In genomic region chr19:50896591-50897190, GRCh38 we compare ENCODE assay signal across 8 cellular contexts. TPM values are rescaled to one million over a fixed set of nuclear protein-coding genes. Genes with fewer than 3 reads are reported as not detected.
A peak's percentile ranks its signal among the peaks of the same experiment; 100 is the strongest.
DNase-seq lines count a peak whose midpoint lies in the region; ATAC-seq, FAIRE-seq and TF ChIP-seq lines count a peak whose summit lies in the region.
"Had no signal": no experiment of that assay in that cellular context is flagged by ENCODE, and none has a peak within 500 bp of the region (broad histone marks: within the 10 kb centered on the region; RNA-seq: fewer than 3 reads in every experiment).

No MANE protein-coding gene starts in this region.

- peak; percentile 87 for ATAC-seq in GM19463 (IDR thresholded peaks at IDR 0.05; ENCODE audit: unreplicated experiment)
- peak; percentile 86 for ATAC-seq in HG03439 (IDR thresholded peaks at IDR 0.05; ENCODE audit: unreplicated experiment)
- peak; percentile 60 for ATAC-seq in naive thymus-derived CD4-positive, alpha-beta T cell

- H3K4ac ChIP-seq in neuronal stem cell (ENCODE audit: low read length) = no peak overlapping the region
- H3K4ac ChIP-seq in mesendoderm (ENCODE audit: low read depth, low read length) = no peak overlapping the region

- no peak overlapping the region for H4K91ac ChIP-seq in neuronal stem cell (ENCODE audit: low read depth, low read length, poor library complexity)

- H3K9me3 ChIP-seq in naive thymus-derived CD4-positive, alpha-beta T cell (ENCODE audit: control insufficient read depth in 2 of 3, low read length in 3 of 3) = peaks cover 0 to 9% (median 0%) of the 10 kb centered on the region in 3 experiments
- peaks cover 0 to 10% of the 10 kb centered on the region in 2 donors for H3K9me3 ChIP-seq in neuronal stem cell (replicated peaks in 1 of 2; ENCODE audit: control insufficient read depth in 2 of 2, insufficient read depth in 1 of 2, low read depth in 1 of 2, low read length in 2 of 2)

- H3K79me1 ChIP-seq in neuronal stem cell (ENCODE audit: low read depth, low read length) (no peaks in the 10 kb centered on the region), mesendoderm (ENCODE audit: low read length) (no peaks in the 10 kb centered on the region)

- in situ Hi-C loops in SK-MEL-5 (cut with HindIII; ENCODE audit: low pct_unique_long_range_greater_than_20kb, low sequenced_read_pairs) = no loop called here

- H3K9ac ChIP-seq in neuronal stem cell (ENCODE audit: low read depth, low read length, poor library complexity) (no peak overlapping the region), mesendoderm (ENCODE audit: low read length) (no peak overlapping the region)
- H3K9ac ChIP-seq: parathyroid adenoma had no signal

- no peak overlapping the region for H2BK12ac ChIP-seq in neuronal stem cell (ENCODE audit: low read length)

- no peak overlapping the region for H2AFZ ChIP-seq in neuronal stem cell (ENCODE audit: low read length)
- H2AFZ ChIP-seq: parathyroid adenoma had no signal

- H3K9me3 Mint-ChIP-seq in naive thymus-derived CD4-positive, alpha-beta T cell = peaks cover 0 to 23% (median 5%) of the 10 kb centered on the region in 11 donors

- H3K4me1 Mint-ChIP-seq in naive thymus-derived CD4-positive, alpha-beta T cell = peaks cover 0 to 1% (median 0%) of the 10 kb centered on the region in 7 donors

- no peak overlapping the region for H3K14ac ChIP-seq in neuronal stem cell (ENCODE audit: low read length)

- DNase-seq in GM12892 (ENCODE audit: insufficient read length) (peak; percentile 57), SK-MEL-5 (ENCODE audit: low read depth, low spot score) (peak; percentile 74), neuronal stem cell (ENCODE audit: low spot score) (no peak), mesendoderm (no peak)
- no peak for DNase-seq in naive thymus-derived CD4-positive, alpha-beta T cell

- POLR2A ChIA-PET in naive thymus-derived CD4-positive, alpha-beta T cell (lab: Charles Lee) = no interaction called here

- H3K79me2 ChIP-seq in mesendoderm (ENCODE audit: control insufficient read depth, insufficient read depth, low read length) = no peaks in the 10 kb centered on the region
- H3K79me2 ChIP-seq: parathyroid adenoma had no signal

- H3K23ac ChIP-seq in neuronal stem cell (ENCODE audit: low read depth, low read length, poor library complexity) (no peak overlapping the region), mesendoderm (ENCODE audit: low read length) (no peak overlapping the region)

- no peak overlapping the region for H3K56ac ChIP-seq in mesendoderm (ENCODE audit: low read length)

- no peak for TF ChIP-seq POLR2A in GM12892 (IDR thresholded peaks at IDR 0.05; ENCODE audit: low read depth, low read length)

- H2BK120ac ChIP-seq in neuronal stem cell (ENCODE audit: low read depth, low read length) (no peak overlapping the region), mesendoderm (ENCODE audit: low read depth, low read length) (no peak overlapping the region)

- H2AK5ac ChIP-seq in neuronal stem cell (ENCODE audit: low read depth, low read length) (no peak overlapping the region), mesendoderm (ENCODE audit: low read length) (no peak overlapping the region)

- no peaks in the 10 kb centered on the region for H3K27me3 ChIP-seq in naive thymus-derived CD4-positive, alpha-beta T cell (ENCODE audit: control insufficient read depth in 2 of 2, insufficient read depth in 2 of 2, low read length in 2 of 2)
- peaks cover 0 to 2% (median 0%) of the 10 kb centered on the region in 3 experiments for H3K27me3 ChIP-seq in neuronal stem cell (ENCODE audit: control insufficient read depth in 3 of 3, insufficient read depth in 3 of 3, low read depth in 1 of 3, low read length in 3 of 3)
- H3K27me3 ChIP-seq in mesendoderm (ENCODE audit: insufficient read depth, low read length, poor library complexity) = no peaks in the 10 kb centered on the region

- no peak overlapping the region for H3K4me3 Mint-ChIP-seq in naive thymus-derived CD4-positive, alpha-beta T cell

- CTCF ChIA-PET in naive thymus-derived CD4-positive, alpha-beta T cell (lab: Charles Lee) = interaction anchor here (0.6 kb wide), 1 partner anchor 133 kb away, joined by 3 read pairs; no protein-coding TSS in a partner anchor

- no peaks in the 10 kb centered on the region for H3K36me3 ChIP-seq in naive thymus-derived CD4-positive, alpha-beta T cell (ENCODE audit: control insufficient read depth in 2 of 3, insufficient read depth in 3 of 3, low read length in 3 of 3)
- H3K36me3 ChIP-seq in neuronal stem cell (replicated peaks in 1 of 2; ENCODE audit: control insufficient read depth in 2 of 2, insufficient read depth in 2 of 2, low read length in 2 of 2) (no peaks in the 10 kb centered on the region), mesendoderm (ENCODE audit: control insufficient read depth, insufficient read depth, low read length) (no peaks in the 10 kb centered on the region)

- H4K8ac ChIP-seq in neuronal stem cell (ENCODE audit: low read depth, low read length) = no peak overlapping the region
- no peak overlapping the region for H4K8ac ChIP-seq in mesendoderm (ENCODE audit: low read depth, low read length)

- peak; percentile 100 for FAIRE-seq in GM12892 (lab: Jason Lieb, UNC)

- no peak overlapping the region for H3K27ac Mint-ChIP-seq in naive thymus-derived CD4-positive, alpha-beta T cell

- no peak overlapping the region for H2BK5ac ChIP-seq in neuronal stem cell (ENCODE audit: low read length)
- no peak overlapping the region for H2BK5ac ChIP-seq in mesendoderm (ENCODE audit: low read length)

- H3K18ac ChIP-seq in neuronal stem cell (ENCODE audit: low read length) (no peak overlapping the region), mesendoderm (ENCODE audit: low read length) (no peak overlapping the region)

- peaks cover 0 to 4% (median 0%) of the 10 kb centered on the region in 5 donors for H3K36me3 Mint-ChIP-seq in naive thymus-derived CD4-positive, alpha-beta T cell

- H3K4me2 ChIP-seq in neuronal stem cell (ENCODE audit: insufficient read depth, low read length, poor library complexity, severe bottlenecking) = no peak overlapping the region
- no peak overlapping the region for H3K4me2 ChIP-seq in mesendoderm (ENCODE audit: low read length)

- H3K27ac ChIP-seq in naive thymus-derived CD4-positive, alpha-beta T cell (ENCODE audit: low read depth, low read length) = no peak overlapping the region
- H3K27ac ChIP-seq in neuronal stem cell (replicated peaks; ENCODE audit: low read length) (no peak overlapping the region), mesendoderm (ENCODE audit: low read depth, low read length) (no peak overlapping the region)
- H3K27ac ChIP-seq: parathyroid adenoma had no signal

- no peak overlapping the region for H4K5ac ChIP-seq in mesendoderm (ENCODE audit: low read length)

- no peak overlapping the region for H3K4me3 ChIP-seq in naive thymus-derived CD4-positive, alpha-beta T cell (ENCODE audit: low read length)
- no peak overlapping the region for H3K4me3 ChIP-seq in neuronal stem cell (ENCODE audit: low read length in 2 of 2)
- H3K4me3 ChIP-seq in mesendoderm (ENCODE audit: low read length) = no peak overlapping the region

- intact Hi-C loops in naive thymus-derived CD4-positive, alpha-beta T cell (cut with micrococcal nuclease) = no loop called here

- WGBS in neuronal stem cell (ENCODE audit: extremely low coverage in 2 of 2, insufficient read length in 2 of 2, insufficient replicate concordance in 1 of 2), 2 donors = no CpG with 5 or more reads among the region's 6 CpGs
- WGBS in mesendoderm (ENCODE audit: extremely low coverage, insufficient coverage, low lambda C conversion rate) = no CpG with 5 or more reads among the region's 6 CpGs

- no peaks in the 10 kb centered on the region for H3K4me1 ChIP-seq in naive thymus-derived CD4-positive, alpha-beta T cell (ENCODE audit: control insufficient read depth in 2 of 2, insufficient read depth in 2 of 2, low read length in 2 of 2)
- no peaks in the 10 kb centered on the region for H3K4me1 ChIP-seq in neuronal stem cell (ENCODE audit: control insufficient read depth in 2 of 2, insufficient read depth in 1 of 2, low read depth in 1 of 2, low read length in 2 of 2)
- H3K4me1 ChIP-seq in mesendoderm (ENCODE audit: control insufficient read depth, low read depth, low read length) = no peaks in the 10 kb centered on the region
- H3K4me1 ChIP-seq: parathyroid adenoma had no signal

- peaks cover 3 to 69% (median 35%) of the 10 kb centered on the region in 5 donors for H3K27me3 Mint-ChIP-seq in naive thymus-derived CD4-positive, alpha-beta T cell

- H2BK15ac ChIP-seq in neuronal stem cell (ENCODE audit: low read length) (no peak overlapping the region), mesendoderm (replicated peaks; ENCODE audit: low read depth) (no peak overlapping the region)

RNA-seq across cellular contexts. Expression of gene KLK4, which starts 14.5 kb away (rescaled TPM):
- polyA plus RNA-seq in GM12892 (2012; ENCODE audit: missing spikeins) = 0.55 TPM
- 1.0 TPM in 1 of 2 replicates, not detected in the other for total RNA-seq in SK-MEL-5 (2014; rRNA removed; shearing (Covaris generic))
- polyA plus RNA-seq in SK-MEL-5 (2015; cell fraction: cytosol; rRNA removed) = 0.25 and 0.95 TPM in 2 replicates
- not detected in 2 replicates for polyA plus RNA-seq in SK-MEL-5 (2015; cell fraction: nucleus; rRNA removed)
- not detected for total RNA-seq in naive thymus-derived CD4-positive, alpha-beta T cell
- polyA plus RNA-seq in naive thymus-derived CD4-positive, alpha-beta T cell = not detected
- not detected for polyA plus RNA-seq in neuronal stem cell (2013, experiment 1 of 2)
- not detected for polyA plus RNA-seq in neuronal stem cell (2013, experiment 2 of 2)
- polyA plus RNA-seq in mesendoderm (2013, experiment 1 of 2) = 0.03 TPM
- polyA plus RNA-seq in mesendoderm (2013, experiment 2 of 2) = not detected

RNA-seq across cellular contexts. Expression of gene KLK2, which starts 23.5 kb away (rescaled TPM):
- 2.0 TPM for polyA plus RNA-seq in GM12892 (2012; ENCODE audit: missing spikeins)
- total RNA-seq in SK-MEL-5 (2014; rRNA removed; shearing (Covaris generic)) = 0.96 and 2.0 TPM in 2 replicates
- 0.63 and 4.5 TPM in 2 replicates for polyA plus RNA-seq in SK-MEL-5 (2015; cell fraction: cytosol; rRNA removed)
- polyA plus RNA-seq in SK-MEL-5 (2015; cell fraction: nucleus; rRNA removed) = 19.7 and 22.8 TPM in 2 replicates
- not detected for total RNA-seq in naive thymus-derived CD4-positive, alpha-beta T cell
- not detected for polyA plus RNA-seq in naive thymus-derived CD4-positive, alpha-beta T cell
- 0.06 TPM for polyA plus RNA-seq in neuronal stem cell (2013, experiment 1 of 2)
- polyA plus RNA-seq in neuronal stem cell (2013, experiment 2 of 2) = 0.03 TPM
- not detected for polyA plus RNA-seq in mesendoderm (2013, experiment 1 of 2)
- not detected for polyA plus RNA-seq in mesendoderm (2013, experiment 2 of 2)

RNA-seq across cellular contexts. Expression of gene KLK3, which starts 42.0 kb away (rescaled TPM):
- 0.21 TPM for polyA plus RNA-seq in GM12892 (2012; ENCODE audit: missing spikeins)
- total RNA-seq in SK-MEL-5 (2014; rRNA removed; shearing (Covaris generic)) = not detected in 2 replicates
- not detected in 2 replicates for polyA plus RNA-seq in SK-MEL-5 (2015; cell fraction: cytosol; rRNA removed)
- polyA plus RNA-seq in SK-MEL-5 (2015; cell fraction: nucleus; rRNA removed) = not detected in 2 replicates
- total RNA-seq in naive thymus-derived CD4-positive, alpha-beta T cell = not detected
- polyA plus RNA-seq in naive thymus-derived CD4-positive, alpha-beta T cell = not detected
- not detected for polyA plus RNA-seq in neuronal stem cell (2013, experiment 1 of 2)
- polyA plus RNA-seq in neuronal stem cell (2013, experiment 2 of 2) = not detected
- polyA plus RNA-seq in mesendoderm (2013, experiment 1 of 2) = not detected
- polyA plus RNA-seq in mesendoderm (2013, experiment 2 of 2) = not detected

RNA-seq across cellular contexts. Expression of gene KLK5, which starts 56.1 kb away (rescaled TPM):
- polyA plus RNA-seq in GM12892 (2012; ENCODE audit: missing spikeins) = not detected
- not detected in 2 replicates for total RNA-seq in SK-MEL-5 (2014; rRNA removed; shearing (Covaris generic))
- polyA plus RNA-seq in SK-MEL-5 (2015; cell fraction: cytosol; rRNA removed) = not detected in 2 replicates
- polyA plus RNA-seq in SK-MEL-5 (2015; cell fraction: nucleus; rRNA removed) = not detected in 2 replicates
- total RNA-seq in naive thymus-derived CD4-positive, alpha-beta T cell = not detected
- not detected for polyA plus RNA-seq in naive thymus-derived CD4-positive, alpha-beta T cell
- polyA plus RNA-seq in neuronal stem cell (2013, experiment 1 of 2) = not detected
- not detected for polyA plus RNA-seq in neuronal stem cell (2013, experiment 2 of 2)
- 0.70 TPM for polyA plus RNA-seq in mesendoderm (2013, experiment 1 of 2)
- 0.59 TPM for polyA plus RNA-seq in mesendoderm (2013, experiment 2 of 2)

Comparison
In these comparisons a context has a peak if more than half of its experiments do, and no peak if none do; other contexts are left out.
1. DNase-seq: peak in GM12892 (single experiment) and SK-MEL-5 (single experiment); none in naive thymus-derived CD4-positive, alpha-beta T cell (0 of 9), neuronal stem cell (single experiment) and mesendoderm (single experiment).
2. Peak in every context shown above with its lines, with median percentiles within 50 percentile points of each other: ATAC-seq.